In genomic region chr11:108278546-108278945, GRCh38 we compare ENCODE assay signal across 11 cellular contexts. TPM values are rescaled to one million over a fixed set of nuclear protein-coding genes. Genes with fewer than 3 reads are reported as not detected.
A peak's percentile ranks its signal among the peaks of the same experiment; 100 is the strongest.
DNase-seq lines count a peak whose midpoint lies in the region; ATAC-seq and TF ChIP-seq lines count a peak whose summit lies in the region.
"Had no signal": no experiment of that assay in that cellular context is flagged by ENCODE, and none has a peak within 500 bp of the region (broad histone marks: within the 10 kb centered on the region; RNA-seq: fewer than 3 reads in every experiment).

No MANE protein-coding gene starts in this region.

- peaks cover 3% of the 10 kb centered on the region; the same call in 2 of the 3 replicates for H3K9me3 Mint-ChIP-seq in GM23338
- peaks cover 17% of the 10 kb centered on the region for H3K9me3 Mint-ChIP-seq in activated CD4-positive, alpha-beta T cell treated with anti-CD3 and anti-CD28 coated beads, Interleukin-2, amount 10 ng/mL, durations not matched to agents 7 days and 5 days

- WGBS in smooth muscle cell (ENCODE audit: low lambda C conversion rate): 72% methylated on average over 4 of the region's 4 CpGs

- no peak overlapping the region for H3K4me3 ChIP-seq in GM23338
- H3K4me3 ChIP-seq in foreskin fibroblast (ENCODE audit: low read depth in 1 of 2, low read length in 2 of 2): no peak overlapping the region
- H3K4me3 ChIP-seq in left lung: no peak overlapping the region
- H3K4me3 ChIP-seq in smooth muscle cell: no peak overlapping the region
- H3K4me3 ChIP-seq: mucosa of descending colon had no signal

- POLR2A ChIA-PET in activated CD4-positive, alpha-beta T cell treated with anti-CD3 and anti-CD28 coated beads, Interleukin-2, amount 10 ng/mL, durations not matched to agents 7 days and 5 days (lab: Charles Lee): no interaction called here

- H3K27ac Mint-ChIP-seq in GM23338: peak overlapping the region; percentile 15; the same call in 1 of the 2 replicates
- no peak overlapping the region for H3K27ac Mint-ChIP-seq in activated CD4-positive, alpha-beta T cell treated with anti-CD3 and anti-CD28 coated beads, Interleukin-2, amount 10 ng/mL, durations not matched to agents 7 days and 5 days

- TF ChIP-seq CTCF in GM23338 (conservative IDR thresholded peaks at IDR 0.05; ENCODE audit: low read depth in 2 of 2) (no peak), foreskin fibroblast (IDR thresholded peaks at IDR 0.05; ENCODE audit: low read depth, low read length) (no peak), omental fat pad (IDR thresholded peaks at IDR 0.05) (no peak), left lung (IDR thresholded peaks at IDR 0.05) (no peak), smooth muscle cell (IDR thresholded peaks at IDR 0.05; ENCODE audit: borderline replicate concordance, insufficient read depth, poor library complexity, severe bottlenecking) (no peak)

- H4K20me1 ChIP-seq in GM23338 (replicated peaks; ENCODE audit: insufficient read depth): no peaks in the 10 kb centered on the region
- H4K20me1 ChIP-seq in smooth muscle cell (ENCODE audit: low read depth): no peaks in the 10 kb centered on the region

- H3K4me1 Mint-ChIP-seq in GM23338: peaks cover 26% of the 10 kb centered on the region
- H3K4me1 Mint-ChIP-seq in activated CD4-positive, alpha-beta T cell treated with anti-CD3 and anti-CD28 coated beads, Interleukin-2, amount 10 ng/mL, durations not matched to agents 7 days and 5 days: peaks cover 24% of the 10 kb centered on the region

- H3K36me3 ChIP-seq in GM23338 (ENCODE audit: insufficient read depth): peaks cover 7% of the 10 kb centered on the region; the same call in 1 of the 2 replicates
- peaks cover 0 to 73% of the 10 kb centered on the region in 2 donors for H3K36me3 ChIP-seq in left lung
- peaks cover 13% of the 10 kb centered on the region for H3K36me3 ChIP-seq in smooth muscle cell (ENCODE audit: low read depth)

- no peak overlapping the region for H3K4me2 ChIP-seq in GM23338
- no peak overlapping the region for H3K4me2 ChIP-seq in smooth muscle cell

- H3K9me3 ChIP-seq in left lung (peaks cover 0 to 13% of the 10 kb centered on the region in 2 donors), smooth muscle cell (replicated peaks; ENCODE audit: low read depth) (peaks cover 7% of the 10 kb centered on the region)
- H3K9me3 ChIP-seq: mucosa of descending colon had no signal

- DNase-seq in GM23338 (ENCODE audit: low spot score) (peak; percentile 12), NCI-H82 (lab: John Stamatoyannopoulos, UW) (peak; percentile 94), foreskin fibroblast (peak; percentile 3 to 36), omental fat pad (ENCODE audit: low spot score) (no peak), posterior vena cava (ENCODE audit: low spot score) (no peak), left lung (no peak), smooth muscle cell (lab: John Stamatoyannopoulos, UW; ENCODE audit: unreplicated experiment) (no peak)
- DNase-seq in activated CD4-positive, alpha-beta T cell treated with anti-CD3 and anti-CD28 coated beads, Interleukin-2, amount 10 ng/mL, durations not matched to agents 7 days and 5 days: no peak
- DNase-seq: DND-41 had no signal

- no peak overlapping the region for H3K9ac ChIP-seq in smooth muscle cell (ENCODE audit: low read depth)

- no peak overlapping the region for H2AFZ ChIP-seq in GM23338
- no peak overlapping the region for H2AFZ ChIP-seq in smooth muscle cell (ENCODE audit: low read depth)

- H3K27me3 Mint-ChIP-seq in GM23338 (ENCODE audit: insufficient read depth, low read depth, poor library complexity): peaks cover 3% of the 10 kb centered on the region
- H3K27me3 Mint-ChIP-seq in activated CD4-positive, alpha-beta T cell treated with anti-CD3 and anti-CD28 coated beads, Interleukin-2, amount 10 ng/mL, durations not matched to agents 7 days and 5 days: no peaks in the 10 kb centered on the region

- peaks cover 3% of the 10 kb centered on the region; the same call in 1 of the 2 replicates for H3K4me1 ChIP-seq in GM23338 (ENCODE audit: insufficient read depth)
- no peaks in the 10 kb centered on the region for H3K4me1 ChIP-seq in left lung
- H3K4me1 ChIP-seq in smooth muscle cell (ENCODE audit: low read depth): no peaks in the 10 kb centered on the region

- H3K27me3 ChIP-seq in GM23338 (ENCODE audit: insufficient read depth): no peaks in the 10 kb centered on the region
- H3K27me3 ChIP-seq in left lung: no peaks in the 10 kb centered on the region
- no peaks in the 10 kb centered on the region for H3K27me3 ChIP-seq in smooth muscle cell (ENCODE audit: low read depth)

- intact Hi-C loops in posterior vena cava (cut with DNase I): no loop called here
- intact Hi-C loops in left lung (cut with DNase I): no loop called here

- no peaks in the 10 kb centered on the region for H3K9me2 ChIP-seq in GM23338 (ENCODE audit: insufficient read depth)

- H3K79me2 ChIP-seq in GM23338 (replicated peaks; ENCODE audit: insufficient read depth) (no peaks in the 10 kb centered on the region), smooth muscle cell (ENCODE audit: low read depth) (peaks cover 5% of the 10 kb centered on the region)

- peaks cover 51% of the 10 kb centered on the region for H3K36me3 Mint-ChIP-seq in GM23338 (ENCODE audit: low read depth)
- peaks cover 84% of the 10 kb centered on the region for H3K36me3 Mint-ChIP-seq in activated CD4-positive, alpha-beta T cell treated with anti-CD3 and anti-CD28 coated beads, Interleukin-2, amount 10 ng/mL, durations not matched to agents 7 days and 5 days (ENCODE audit: low read depth)

- CTCF ChIA-PET in activated CD4-positive, alpha-beta T cell treated with anti-CD3 and anti-CD28 coated beads, Interleukin-2, amount 10 ng/mL, durations not matched to agents 7 days and 5 days (lab: Charles Lee): no interaction called here

- no peak overlapping the region for H3K27ac ChIP-seq in GM23338 (ENCODE audit: low read depth)
- no peak overlapping the region for H3K27ac ChIP-seq in left lung
- no peak overlapping the region for H3K27ac ChIP-seq in smooth muscle cell (ENCODE audit: low read depth)
- H3K27ac ChIP-seq: VCaP had no signal

- H3F3A ChIP-seq in GM23338 (replicated peaks; ENCODE audit: low read depth): no peaks in the 10 kb centered on the region
- no peaks in the 10 kb centered on the region for H3F3A ChIP-seq in smooth muscle cell (ENCODE audit: low read depth)

- peak; percentile 55; the same call in 2 of the 3 replicates for ATAC-seq in GM23338
- peak; percentile 59 for ATAC-seq in omental fat pad (ENCODE audit: low FRiP score)
- ATAC-seq in left lung: no peak
- ATAC-seq: mucosa of descending colon had no signal

- H3K4me3 Mint-ChIP-seq in GM23338: no peak overlapping the region
- H3K4me3 Mint-ChIP-seq in activated CD4-positive, alpha-beta T cell treated with anti-CD3 and anti-CD28 coated beads, Interleukin-2, amount 10 ng/mL, durations not matched to agents 7 days and 5 days: no peak overlapping the region

TF ChIP-seq in GM23338, 12 proteins besides CTCF, POLR2A, EP300 and RAD21 (continues in another document):
- TF ChIP-seq ZNF331 (CRISPR knock-in tag; IDR thresholded peaks at IDR 0.05; ENCODE audit: low read depth): no peak
- no peak for TF ChIP-seq POLR2AphosphoS5 (IDR thresholded peaks at IDR 0.05; ENCODE audit: low read depth)
- no peak for TF ChIP-seq ZNF114 (CRISPR knock-in tag; IDR thresholded peaks at IDR 0.05)
- no peak for TF ChIP-seq NANOG (IDR thresholded peaks at IDR 0.05; ENCODE audit: borderline replicate concordance)
- TF ChIP-seq JUNB (IDR thresholded peaks at IDR 0.05; ENCODE audit: unreplicated experiment): no peak
- TF ChIP-seq EZH2phosphoT487 (IDR thresholded peaks at IDR 0.05; ENCODE audit: unreplicated experiment): no peak
- no peak for TF ChIP-seq EZH2 (IDR thresholded peaks at IDR 0.05; ENCODE audit: low read depth, unreplicated experiment)
- TF ChIP-seq STAT1 (IDR thresholded peaks at IDR 0.05; ENCODE audit: unreplicated experiment): no peak
- TF ChIP-seq, protein P1, sequence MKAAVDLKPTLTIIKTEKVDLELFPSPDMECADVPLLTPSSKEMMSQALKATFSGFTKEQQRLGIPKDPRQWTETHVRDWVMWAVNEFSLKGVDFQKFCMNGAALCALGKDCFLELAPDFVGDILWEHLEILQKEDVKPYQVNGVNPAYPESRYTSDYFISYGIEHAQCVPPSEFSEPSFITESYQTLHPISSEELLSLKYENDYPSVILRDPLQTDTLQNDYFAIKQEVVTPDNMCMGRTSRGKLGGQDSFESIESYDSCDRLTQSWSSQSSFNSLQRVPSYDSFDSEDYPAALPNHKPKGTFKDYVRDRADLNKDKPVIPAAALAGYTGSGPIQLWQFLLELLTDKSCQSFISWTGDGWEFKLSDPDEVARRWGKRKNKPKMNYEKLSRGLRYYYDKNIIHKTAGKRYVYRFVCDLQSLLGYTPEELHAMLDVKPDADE (IDR thresholded peaks at IDR 0.05): no peak
- TF ChIP-seq CREB1 (CRISPR knock-in tag; IDR thresholded peaks at IDR 0.05; ENCODE audit: low read depth): no peak

RNA-seq across cellular contexts. Expression of gene ATM, which starts 55.7 kb away (rescaled TPM):
- total RNA-seq in GM23338 (2014; rRNA removed; shearing (Covaris generic)): 44.2 and 59.3 TPM in 2 replicates
- polyA plus RNA-seq in GM23338 (2016; fragmentation: Nextera tagmentation; extraction: Ambion mirVana): 23.2 and 27.6 TPM in 2 replicates
- total RNA-seq in omental fat pad: 10 to 100 TPM; 52.8 to 85.9 (median 58.7) TPM
- total RNA-seq in activated CD4-positive, alpha-beta T cell treated with anti-CD3 and anti-CD28 coated beads, Interleukin-2, amount 10 ng/mL, durations not matched to agents 7 days and 5 days: 100 to 1,000 TPM; 227 to 242 TPM
- 10 to 100 TPM; 60.5 to 77.7 TPM for total RNA-seq in posterior vena cava
- total RNA-seq in left lung: 10 to 100 TPM; 69.1 to 79.4 TPM
- 56.4 and 64.6 TPM in 2 replicates for total RNA-seq in smooth muscle cell
- polyA plus RNA-seq in smooth muscle cell: 7.6 and 17.5 TPM in 2 replicates

RNA-seq across cellular contexts. Expression of gene NPAT, which starts 56.1 kb away (rescaled TPM):
- total RNA-seq in GM23338 (2014; rRNA removed; shearing (Covaris generic)): 23.5 and 25.1 TPM in 2 replicates
- polyA plus RNA-seq in GM23338 (2016; fragmentation: Nextera tagmentation; extraction: Ambion mirVana) (11.8 and 24.2 TPM in 2 replicates), smooth muscle cell (6.2 and 8.6 TPM in 2 replicates)
- total RNA-seq in omental fat pad (10 to 100 TPM; 10.6 to 20.8 (median 11.0) TPM), posterior vena cava (10 to 100 TPM; 11.2 to 12.3 TPM), left lung (10 to 100 TPM; 13.6 to 14.2 TPM), smooth muscle cell (21.5 and 26.7 TPM in 2 replicates)
- total RNA-seq in activated CD4-positive, alpha-beta T cell treated with anti-CD3 and anti-CD28 coated beads, Interleukin-2, amount 10 ng/mL, durations not matched to agents 7 days and 5 days: 10 to 100 TPM; 49.8 to 74.6 TPM

Comparison
In these comparisons a context has a peak if more than half of its experiments do, and no peak if none do; other contexts are left out.
1. DNase-seq: peak in GM23338 (single experiment), NCI-H82 (single experiment) and foreskin fibroblast (2 of 2); none in omental fat pad (single experiment), activated CD4-positive, alpha-beta T cell treated with anti-CD3 and anti-CD28 coated beads, Interleukin-2, amount 10 ng/mL, durations not matched to agents 7 days and 5 days (single experiment), posterior vena cava (single experiment), left lung (0 of 2) and smooth muscle cell (single experiment).